In genomic region chr12:12725956-12726542, GRCh38 we compare ENCODE assay signal across 8 cellular contexts. TPM values are rescaled to one million over a fixed set of nuclear protein-coding genes. Genes with fewer than 3 reads are reported as not detected.
DNase-seq lines count a peak whose midpoint lies in the region; ATAC-seq and TF ChIP-seq lines count a peak whose summit lies in the region.

No MANE protein-coding gene starts in this region.

- no peak for DNase-seq in left ventricle myocardium inferior
- no peak for DNase-seq in Right ventricle myocardium superior
- DNase-seq in astrocyte of the spinal cord (ENCODE audit: low read depth, low spot score): no peak
- no peak for DNase-seq in lung (ENCODE audit: low spot score)
- DNase-seq in uterus: no peak

- ATAC-seq in Right ventricle myocardium superior (ENCODE audit: poor library complexity): no peak
- ATAC-seq in lung (ENCODE audit: insufficient read depth, low FRiP score): no peak
- ATAC-seq in GM18511 (IDR thresholded peaks at IDR 0.05; ENCODE audit: unreplicated experiment): no peak
- ATAC-seq in GM18858 (IDR thresholded peaks at IDR 0.05; ENCODE audit: unreplicated experiment): no peak
- no peak for ATAC-seq in HG03095 (IDR thresholded peaks at IDR 0.05; ENCODE audit: unreplicated experiment)

- intact Hi-C loops in left ventricle myocardium inferior (cut with micrococcal nuclease) (no loop called here), Right ventricle myocardium superior (cut with DNase I) (no loop called here), uterus (cut with DNase I; ENCODE audit: low total_unique reads) (loop anchor here (1.0 kb wide), 1 partner anchor 9 kb away; the partner anchor contains the start of gene CDKN1B)

- H3K36me3 ChIP-seq in left ventricle myocardium inferior (peaks cover 7% of the 10 kb centered on the region), lung (ENCODE audit: control insufficient read depth in 2 of 2, insufficient read depth in 2 of 2, low read length in 2 of 2) (no peaks in the 10 kb centered on the region), uterus (no peaks in the 10 kb centered on the region)

- H3K9me3 ChIP-seq in left ventricle myocardium inferior (replicated peaks) (no peaks in the 10 kb centered on the region), lung (ENCODE audit: control insufficient read depth in 2 of 2, insufficient read depth in 1 of 2, low read length in 1 of 2) (no peaks in the 10 kb centered on the region), uterus (no peaks in the 10 kb centered on the region)

- H3K27me3 ChIP-seq in left ventricle myocardium inferior (ENCODE audit: low read depth): no peaks in the 10 kb centered on the region
- H3K27me3 ChIP-seq in lung (ENCODE audit: control insufficient read depth, insufficient read depth): no peaks in the 10 kb centered on the region
- H3K27me3 ChIP-seq in uterus: no peaks in the 10 kb centered on the region

- TF ChIP-seq POLR2A in uterus (IDR thresholded peaks at IDR 0.05): no peak

- TF ChIP-seq CTCF in left ventricle myocardium inferior (IDR thresholded peaks at IDR 0.05; ENCODE audit: borderline replicate concordance) (no peak), astrocyte of the spinal cord (IDR thresholded peaks at IDR 0.05; ENCODE audit: low read depth, low read length) (no peak), lung (IDR thresholded peaks at IDR 0.05; ENCODE audit: control extremely low read depth, extremely low read depth) (no peak), uterus (IDR thresholded peaks at IDR 0.05) (no peak)

- H3K4me1 ChIP-seq in left ventricle myocardium inferior (peaks cover 48% of the 10 kb centered on the region), lung (ENCODE audit: control insufficient read depth in 2 of 2, insufficient read depth in 2 of 2, low read length in 2 of 2) (no peaks in the 10 kb centered on the region), uterus (peaks cover 0 to 8% of the 10 kb centered on the region in 2 donors)

- 1 to 2% methylated on average over 26 of the region's 26 CpGs for WGBS in lung, 2 donors

- peak overlapping the region; percentile 97 for H3K27ac ChIP-seq in left ventricle myocardium inferior (replicated peaks)
- H3K27ac ChIP-seq in lung (ENCODE audit: low read depth in 1 of 2, low read length in 1 of 2): peak overlapping the region; percentile 86 to 95
- H3K27ac ChIP-seq in uterus: peak overlapping the region; percentile 100

- peak overlapping the region; percentile 76 for H3K4me3 ChIP-seq in left ventricle myocardium inferior
- H3K4me3 ChIP-seq in astrocyte of the spinal cord (ENCODE audit: low read depth, low read length): peak overlapping the region; percentile 88
- H3K4me3 ChIP-seq in lung: peak overlapping the region; percentile 67
- H3K4me3 ChIP-seq in uterus: peak overlapping the region; percentile 61 to 70

- in situ Hi-C loops in astrocyte of the spinal cord (cut with HindIII; ENCODE audit: low sequenced_read_pairs): no loop called here

RNA-seq across cellular contexts. Expression of gene CDKN1B, which starts 8.9 kb away (rescaled TPM):
- total RNA-seq in left ventricle myocardium inferior (36.3 TPM), Right ventricle myocardium superior (37.5 TPM), lung (10 to 100 TPM; 41.2 to 89.4 TPM), uterus (100 to 1,000 TPM in 1 of 4 donors, 10 to 100 TPM in 3; 40.7 to 104 (median 86.0) TPM)
- 10 to 100 TPM; 27.3 to 38.5 TPM for polyA plus RNA-seq in lung

RNA-seq across cellular contexts. Expression of gene GPR19, which starts 30.1 kb away (rescaled TPM):
- total RNA-seq in left ventricle myocardium inferior (not detected), Right ventricle myocardium superior (not detected), lung (under 1 TPM in 1 of 2 donors, not detected in 1; 0.15 TPM), uterus (under 1 TPM in 1 of 4 donors, not detected in 3; 0.83 TPM)
- under 1 TPM; 0.17 to 0.20 TPM for polyA plus RNA-seq in lung

RNA-seq across cellular contexts. Expression of gene APOLD1, which starts 59.4 kb away (rescaled TPM):
- total RNA-seq in left ventricle myocardium inferior: 22.0 TPM
- total RNA-seq in Right ventricle myocardium superior: 18.8 TPM
- 10 to 100 TPM; 19.4 to 22.9 TPM for total RNA-seq in lung
- 10 to 100 TPM in 1 of 2 donors, 1 to 10 TPM in 1; 3.1 to 22.2 TPM for polyA plus RNA-seq in lung
- 10 to 100 TPM; 25.0 to 88.8 (median 57.9) TPM for total RNA-seq in uterus
